ENCODE assay signal across 9 cellular contexts in the genomic region with DNA sequence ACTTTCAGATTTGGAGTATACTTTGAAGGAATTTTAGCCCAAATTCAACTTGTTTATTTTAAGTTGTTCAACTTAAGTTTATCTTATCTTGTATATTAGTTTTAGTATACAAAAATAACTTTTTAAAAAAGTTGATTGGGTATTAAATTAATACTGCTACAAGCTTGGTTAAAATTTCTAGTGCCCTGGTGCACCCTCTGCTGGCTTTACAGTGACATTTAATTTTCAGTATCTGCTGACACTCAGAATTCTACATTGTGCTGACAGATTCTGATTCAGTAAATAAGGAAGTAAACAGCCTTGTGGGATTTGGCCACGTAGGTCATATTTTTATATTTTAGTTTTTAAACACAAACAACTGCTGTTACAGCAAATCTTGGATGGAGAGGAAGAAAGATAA. TPM values are rescaled to one million over a fixed set of nuclear protein-coding genes. Genes with fewer than 3 reads are reported as not detected.
DNase-seq lines count a peak whose midpoint lies in the region; ATAC-seq, FAIRE-seq and TF ChIP-seq lines count a peak whose summit lies in the region.
"Had no signal": no experiment of that assay in that cellular context is flagged by ENCODE, and none has a peak within 500 bp of the region (broad histone marks: within the 10 kb centered on the region; RNA-seq: fewer than 3 reads in every experiment).

No MANE protein-coding gene starts in this region.

- H3K9me3 ChIP-seq in PC-9 (ENCODE audit: insufficient read depth, low read depth): no peaks in the 10 kb centered on the region

- H3K4me3 Mint-ChIP-seq in natural killer cell treated with Interleukin-12 subunit alpha and Interleukin-12 subunit beta and Interleukin-15 and Interleukin-18, amount 100 ng/mL, for 72 hours: no peak overlapping the region

- in situ Hi-C loops in G401 (cut with HindIII; ENCODE audit: low sequenced_read_pairs): no loop called here

- no peak overlapping the region for H3K27ac Mint-ChIP-seq in natural killer cell treated with Interleukin-12 subunit alpha and Interleukin-12 subunit beta and Interleukin-15 and Interleukin-18, amount 100 ng/mL, for 72 hours
- H3K27ac Mint-ChIP-seq: activated naive CD8-positive, alpha-beta T cell had no signal

- H3K4me3 ChIP-seq in PC-9 (no peak overlapping the region), retinal pigment epithelial cell (ENCODE audit: low read length) (no peak overlapping the region)

- H3K27me3 ChIP-seq in PC-9 (ENCODE audit: insufficient read depth, low read depth): peaks cover 6% of the 10 kb centered on the region; the same call in 1 of the 2 replicates

- H3K9me2 ChIP-seq in PC-9 (ENCODE audit: insufficient read depth): no peaks in the 10 kb centered on the region

- CTCF ChIA-PET in PC-9 (lab: Charles Lee): interaction anchor here (0.6 kb wide), 1 partner anchor 194 kb away, joined by 3 read pairs; no protein-coding TSS in a partner anchor

- no peaks in the 10 kb centered on the region for H3K4me1 Mint-ChIP-seq in natural killer cell treated with Interleukin-12 subunit alpha and Interleukin-12 subunit beta and Interleukin-15 and Interleukin-18, amount 100 ng/mL, for 72 hours (ENCODE audit: low read depth in 2 of 2)

- DNase-seq in G401 (ENCODE audit: low spot score): peak; percentile 41
- no peak for DNase-seq in PC-9
- no peak for DNase-seq in retinal pigment epithelial cell (ENCODE audit: low read depth)
- no peak for DNase-seq in natural killer cell treated with Interleukin-12 subunit alpha and Interleukin-12 subunit beta and Interleukin-15 and Interleukin-18, amount 100 ng/mL, for 72 hours (ENCODE audit: low spot score)

- no peak overlapping the region for H3K4me2 ChIP-seq in PC-9

- POLR2A ChIA-PET in PC-9 (lab: Charles Lee; ENCODE audit: unreplicated experiment): no interaction called here

- H3K79me2 ChIP-seq in PC-9 (ENCODE audit: low read depth): no peaks in the 10 kb centered on the region

- TF ChIP-seq CTCF in 22Rv1 (IDR thresholded peaks at IDR 0.05): peak; percentile 65
- peak; percentile 49 for TF ChIP-seq CTCF in PC-9 (conservative IDR thresholded peaks at IDR 0.05)
- peak; percentile 55 for TF ChIP-seq CTCF in retinal pigment epithelial cell (conservative IDR thresholded peaks at IDR 0.05; ENCODE audit: low read depth, low read length)

- peak; percentile 66 for FAIRE-seq in endometrium (lab: Jason Lieb, UNC)

- no peaks in the 10 kb centered on the region for H3K36me3 ChIP-seq in PC-9 (ENCODE audit: low read depth)

- intact Hi-C loops in PC-9 (cut with micrococcal nuclease; ENCODE audit: unreplicated experiment): no loop called here

- no TSS peak for BruUV-seq in PC-9 (replicated peaks; lab: Mats Ljungman, UMichigan)

- peaks cover 16 to 21% of the 10 kb centered on the region in 2 donors for H3K27me3 Mint-ChIP-seq in natural killer cell treated with Interleukin-12 subunit alpha and Interleukin-12 subunit beta and Interleukin-15 and Interleukin-18, amount 100 ng/mL, for 72 hours

- ATAC-seq in GM18868 (IDR thresholded peaks at IDR 0.05; ENCODE audit: unreplicated experiment): no peak
- no peak for ATAC-seq in GM21367 (IDR thresholded peaks at IDR 0.05; ENCODE audit: unreplicated experiment)
- ATAC-seq in natural killer cell treated with Interleukin-12 subunit alpha and Interleukin-12 subunit beta and Interleukin-15 and Interleukin-18, amount 100 ng/mL, for 72 hours: no peak

- no peak overlapping the region for H3K27ac ChIP-seq in 22Rv1
- H3K27ac ChIP-seq in PC-9: no peak overlapping the region

- H2AFZ ChIP-seq in PC-9: no peak overlapping the region

- H3K4me1 ChIP-seq in PC-9 (replicated peaks; ENCODE audit: insufficient read depth): no peaks in the 10 kb centered on the region

- H3K36me3 Mint-ChIP-seq in natural killer cell treated with Interleukin-12 subunit alpha and Interleukin-12 subunit beta and Interleukin-15 and Interleukin-18, amount 100 ng/mL, for 72 hours: no peaks in the 10 kb centered on the region
- H3K36me3 Mint-ChIP-seq: activated naive CD8-positive, alpha-beta T cell had no signal

- H3K9me3 Mint-ChIP-seq in natural killer cell treated with Interleukin-12 subunit alpha and Interleukin-12 subunit beta and Interleukin-15 and Interleukin-18, amount 100 ng/mL, for 72 hours: no peaks in the 10 kb centered on the region

- H4K20me1 ChIP-seq in PC-9 (ENCODE audit: insufficient read depth): no peaks in the 10 kb centered on the region

- no peaks in the 10 kb centered on the region for H3F3A ChIP-seq in PC-9 (ENCODE audit: insufficient read depth, low read depth)

RNA-seq across cellular contexts. Expression of gene EDA, which starts 2.9 kb away (rescaled TPM):
- 1.6 and 3.3 TPM in 2 replicates for total RNA-seq in G401 (2014; rRNA removed; shearing (Covaris generic))
- not detected in 2 replicates for total RNA-seq in PC-9 (2021)
- under 1 TPM; 0.08 to 0.14 TPM for total RNA-seq in natural killer cell treated with Interleukin-12 subunit alpha and Interleukin-12 subunit beta and Interleukin-15 and Interleukin-18, amount 100 ng/mL, for 72 hours
